Comparison of ENCODE assay signal across 8 cellular contexts in genomic region chr6:136250686-136251008, GRCh38. TPM values are rescaled to one million over a fixed set of nuclear protein-coding genes. Genes with fewer than 3 reads are reported as not detected.
DNase-seq lines count a peak whose midpoint lies in the region; ATAC-seq, FAIRE-seq and TF ChIP-seq lines count a peak whose summit lies in the region.

No MANE protein-coding gene starts in this region.

- peak overlapping the region; percentile 51 for H3K4ac ChIP-seq in IMR-90 (ENCODE audit: low read depth, low read length)

- peak overlapping the region; percentile 31; the same call in 1 of the 2 replicates for H4K5ac ChIP-seq in IMR-90 (ENCODE audit: low read depth, low read length)

- H3K4me1 ChIP-seq in IMR-90 (ENCODE audit: control insufficient read depth, insufficient read depth, low read length) (no peaks in the 10 kb centered on the region), mucosa of descending colon (ENCODE audit: low read depth) (peaks cover 15% of the 10 kb centered on the region)

- H2AK5ac ChIP-seq in IMR-90 (ENCODE audit: low read depth, low read length): no peak overlapping the region

- H3K14ac ChIP-seq in IMR-90 (replicated peaks; ENCODE audit: low read depth, low read length): peak overlapping the region; percentile 65

- H2AK9ac ChIP-seq in IMR-90 (replicated peaks; ENCODE audit: low read depth, low read length, poor library complexity): no peak overlapping the region

- in situ Hi-C loops in IMR-90 (cut with MboI; ENCODE audit: low sequenced_read_pairs): no loop called here

- TF ChIP-seq CTCF in C4-2B (conservative IDR thresholded peaks at IDR 0.05) (no peak), IMR-90 (conservative IDR thresholded peaks at IDR 0.05; ENCODE audit: low read depth, low read length) (no peak), bronchial epithelial cell (IDR thresholded peaks at IDR 0.05; ENCODE audit: insufficient read depth, low read length, severe bottlenecking) (no peak), mucosa of descending colon (IDR thresholded peaks at IDR 0.05) (no peak)

- no CpG with 5 or more reads among the region's 8 CpGs for WGBS in IMR-90 (ENCODE audit: extremely low coverage in 2 of 2, insufficient read length in 1 of 2), 2 experiments

- H3K27me3 ChIP-seq in IMR-90 (ENCODE audit: control insufficient read depth, insufficient read depth, low read length): no peaks in the 10 kb centered on the region
- H3K27me3 ChIP-seq in bronchial epithelial cell (ENCODE audit: control insufficient read depth, insufficient read depth, low read length): no peaks in the 10 kb centered on the region

- peak overlapping the region; percentile 93 for H3K4me2 ChIP-seq in IMR-90 (ENCODE audit: low read depth, low read length)

- H2BK15ac ChIP-seq in IMR-90 (ENCODE audit: low read depth, low read length): 0 out of 3 replicates have a peak overlapping the region, but pooled peaks have one; percentile 1

- FAIRE-seq in bronchial epithelial cell (lab: Jason Lieb, UNC): no peak

- no peaks in the 10 kb centered on the region for H3K9me3 ChIP-seq in IMR-90 (ENCODE audit: control insufficient read depth, insufficient read depth, low read length)
- no peaks in the 10 kb centered on the region for H3K9me3 ChIP-seq in mucosa of descending colon

- no peaks in the 10 kb centered on the region for H4K20me1 ChIP-seq in IMR-90 (ENCODE audit: insufficient read depth, low read length)

- H3K9me1 ChIP-seq in IMR-90 (ENCODE audit: insufficient read depth, low read length): no peaks in the 10 kb centered on the region

- peak; percentile 6 for ATAC-seq in GM19455 (IDR thresholded peaks at IDR 0.05; ENCODE audit: unreplicated experiment)
- ATAC-seq in IMR-90 (ENCODE audit: low read depth): peak; percentile 7
- peak; percentile 5 for ATAC-seq in mucosa of descending colon

- intact Hi-C loops in IMR-90 (cut with micrococcal nuclease) (loop anchor here (5.0 kb wide), 1 partner anchor 297 kb away; no protein-coding TSS in a partner anchor), mucosa of descending colon (cut with DNase I, micrococcal nuclease) (no loop called here)

- POLR2A ChIA-PET in IMR-90 (lab: Charles Lee; ENCODE audit: unreplicated experiment): interaction anchor here (1.1 to 1.3 kb wide), 2 partner anchors 9 to 39 kb away, joined by 3 to 8 read pairs; partner anchors contain the start of gene BCLAF1

- DNase-seq in IMR-90: no peak
- no peak for DNase-seq in bronchial epithelial cell (ENCODE audit: low read depth)
- DNase-seq in mucosa of descending colon: no peak
- no peak for DNase-seq in NCI-H345 treated with DMSO at 0.1 percent for 48 hours (lab: John Stamatoyannopoulos, UW; ENCODE audit: unreplicated experiment)
- no peak for DNase-seq in NCI-H524 (lab: John Stamatoyannopoulos, UW)
- DNase-seq in NCI-H1048 (lab: John Stamatoyannopoulos, UW): no peak

- no TSS peak for BruUV-seq in IMR-90 (replicated peaks; lab: Mats Ljungman, UMichigan)

- peak overlapping the region; percentile 26; the same call in 1 of the 2 replicates for H3K18ac ChIP-seq in IMR-90 (ENCODE audit: low read depth, low read length)

- no peak for TF ChIP-seq RAD21 in IMR-90 (IDR thresholded peaks at IDR 0.05; ENCODE audit: low read length)

- dilution Hi-C loops in IMR-90 (cut with HindIII; ENCODE audit: low sequenced_read_pairs, unreplicated experiment): no loop called here

- peaks cover 0 to 8% of the 10 kb centered on the region in 2 experiments; a peak in 2 of 4 replicates for H3K79me1 ChIP-seq in IMR-90 (ENCODE audit: low read depth in 1 of 2, low read length in 2 of 2)

- CTCF ChIA-PET in IMR-90 (lab: Yijun Ruan, JAX): interaction anchor here (0.6 to 1.2 kb wide), 4 partner anchors 38 to 752 kb away, joined by 3 read pairs; partner anchors contain the start of gene MAP7

- H3K4me3 ChIP-seq in IMR-90 (ENCODE audit: insufficient read depth, low read depth, low read length) (peak overlapping the region; percentile 70), bronchial epithelial cell (ENCODE audit: low read depth, low read length) (peak overlapping the region; percentile 69), mucosa of descending colon (peak overlapping the region; percentile 47)

- peak overlapping the region; percentile 33; the same call in 1 of the 2 replicates for H4K91ac ChIP-seq in IMR-90 (ENCODE audit: insufficient read depth, low read depth, low read length)

- H4K8ac ChIP-seq in IMR-90 (ENCODE audit: low read depth in 2 of 2, low read length in 2 of 2): peak overlapping the region; percentile 16 to 88; a peak in 3 of 4 replicates

- H3K27ac ChIP-seq in C4-2B (peak overlapping the region; percentile 73), IMR-90 (ENCODE audit: insufficient read depth, low read length) (peak overlapping the region; percentile 62)

- H3K9ac ChIP-seq in IMR-90 (ENCODE audit: low read depth, low read length): peak overlapping the region; percentile 79

- H3K56ac ChIP-seq in IMR-90 (ENCODE audit: extremely low read depth, insufficient read depth, low read length): peak overlapping the region; percentile 75

- H2BK5ac ChIP-seq in IMR-90 (ENCODE audit: low read depth, low read length, poor library complexity, severe bottlenecking): peak overlapping the region; percentile 72

- TF ChIP-seq POLR2A in IMR-90 (IDR thresholded peaks at IDR 0.05; ENCODE audit: low read depth, low read length): no peak

- no peak overlapping the region for H2BK20ac ChIP-seq in IMR-90 (ENCODE audit: low read depth, low read length)

- H3K36me3 ChIP-seq in IMR-90 (ENCODE audit: control insufficient read depth, insufficient read depth, low read length) (no peaks in the 10 kb centered on the region), bronchial epithelial cell (ENCODE audit: control insufficient read depth, insufficient read depth, low read length) (no peaks in the 10 kb centered on the region), mucosa of descending colon (ENCODE audit: low read depth) (no peaks in the 10 kb centered on the region)

- peak overlapping the region; percentile 95 for H2AFZ ChIP-seq in IMR-90 (replicated peaks; ENCODE audit: low read length, poor library complexity)

- no peak overlapping the region for H2BK120ac ChIP-seq in IMR-90 (ENCODE audit: low read depth, low read length)

- peak overlapping the region; percentile 52 for H3K23ac ChIP-seq in IMR-90 (ENCODE audit: low read depth, low read length)

TF ChIP-seq in IMR-90, 13 proteins besides CTCF, POLR2A, EP300 and RAD21:
- TF ChIP-seq CHD1 (IDR thresholded peaks at IDR 0.05; ENCODE audit: low read depth, low read length) (no peak), CEBPB (IDR thresholded peaks at IDR 0.05; ENCODE audit: low read depth, low read length) (no peak), MXI1 (IDR thresholded peaks at IDR 0.05; ENCODE audit: borderline replicate concordance, low read depth, low read length) (no peak), MAZ (IDR thresholded peaks at IDR 0.05; ENCODE audit: borderline replicate concordance, low read depth, low read length) (no peak), MAFK (IDR thresholded peaks at IDR 0.05; ENCODE audit: low read depth, low read length) (no peak), SMC3 (IDR thresholded peaks at IDR 0.05; ENCODE audit: low read depth, low read length) (no peak), RFX5 (IDR thresholded peaks at IDR 0.05; ENCODE audit: low read depth, low read length) (no peak), BHLHE40 (IDR thresholded peaks at IDR 0.05; ENCODE audit: low read depth, low read length) (no peak), FOS (IDR thresholded peaks at IDR 0.05; ENCODE audit: low read depth, low read length) (no peak)

RNA-seq across cellular contexts. Expression of gene MTFR2, which starts 0.5 kb away (rescaled TPM):
- 0.72 and 1.9 TPM in 2 replicates for total RNA-seq in IMR-90 (2012; rRNA removed)
- 6.0 and 7.2 TPM in 2 replicates for polyA plus RNA-seq in IMR-90 (2012; rRNA removed)
- 2.5 and 6.4 TPM in 2 replicates for polyA plus RNA-seq in IMR-90 (2012; cell fraction: cytosol; rRNA removed)
- 1.6 and 4.7 TPM in 2 replicates for polyA plus RNA-seq in IMR-90 (2012; cell fraction: nucleus; rRNA removed; ENCODE audit: low replicate concordance)
- total RNA-seq in bronchial epithelial cell: 0.51 and 0.79 TPM in 2 replicates
- 1 to 10 TPM; 2.2 to 5.1 (median 2.6) TPM for total RNA-seq in mucosa of descending colon

RNA-seq across cellular contexts. Expression of gene BCLAF1, which starts 39.0 kb away (rescaled TPM):
- total RNA-seq in IMR-90 (2012; rRNA removed): 141 and 142 TPM in 2 replicates
- 33.4 and 34.0 TPM in 2 replicates for polyA plus RNA-seq in IMR-90 (2012; rRNA removed)
- 4.1 and 5.6 TPM in 2 replicates for polyA plus RNA-seq in IMR-90 (2012; cell fraction: cytosol; rRNA removed)
- polyA plus RNA-seq in IMR-90 (2012; cell fraction: nucleus; rRNA removed; ENCODE audit: low replicate concordance): 4.8 and 57.8 TPM in 2 replicates
- total RNA-seq in bronchial epithelial cell: 50.3 and 71.6 TPM in 2 replicates
- total RNA-seq in mucosa of descending colon: 100 to 1,000 TPM; 111 to 130 (median 123) TPM
